In the genomic region with DNA sequence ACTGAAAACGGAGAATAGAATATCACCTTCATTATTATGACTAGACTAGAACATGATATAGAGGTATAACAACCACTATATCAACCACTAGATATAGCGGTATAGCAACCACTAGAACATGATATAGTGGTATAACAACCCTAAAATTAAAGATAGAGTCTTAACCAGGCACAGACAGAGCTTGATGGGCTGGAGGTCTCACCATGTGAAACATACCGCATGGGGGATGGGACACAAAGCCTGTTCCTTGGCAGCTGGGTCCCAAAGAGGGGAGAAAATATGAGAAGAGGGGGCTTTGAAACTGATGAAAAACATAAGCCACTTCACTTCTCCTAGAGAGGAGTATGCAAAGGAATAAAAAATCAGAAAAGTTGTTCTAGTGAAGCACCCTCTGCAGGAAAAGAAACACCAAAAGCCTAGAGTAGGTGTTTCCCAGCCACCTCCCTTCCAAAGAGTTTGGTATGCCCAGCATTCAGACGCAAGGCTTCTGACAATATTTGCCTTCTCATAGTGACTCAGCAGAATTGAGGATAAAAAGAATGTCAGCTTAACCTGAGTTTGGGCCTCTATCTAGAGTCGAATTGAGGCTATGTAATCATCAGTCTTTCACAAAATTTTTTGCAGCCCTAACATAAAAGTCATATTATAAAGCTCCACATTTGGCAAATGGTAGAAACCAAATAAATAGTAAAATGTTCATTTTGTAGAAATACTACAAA, we compare ENCODE assay signal across 11 cellular contexts.
DNase-seq lines count a peak whose midpoint lies in the region; ATAC-seq, FAIRE-seq and TF ChIP-seq lines count a peak whose summit lies in the region.
"Had no signal": no experiment of that assay in that cellular context is flagged by ENCODE, and none has a peak within 500 bp of the region (broad histone marks: within the 10 kb centered on the region; RNA-seq: fewer than 3 reads in every experiment).

No MANE protein-coding gene starts in this region.

- H3K4me1 ChIP-seq in urinary bladder (ENCODE audit: insufficient read depth) = no peaks in the 10 kb centered on the region

- FAIRE-seq in D721Med (lab: Jason Lieb, UNC) = no peak

- no peaks in the 10 kb centered on the region for H3K36me3 ChIP-seq in urinary bladder (ENCODE audit: insufficient read depth)
- H3K36me3 ChIP-seq: BLaER1 treated with 17β-estradiol and CSF1 and Interleukin-3, amounts not matched to agents 10 nM and 100 nM had no signal

- ATAC-seq in GM18907 (IDR thresholded peaks at IDR 0.05; ENCODE audit: unreplicated experiment) = no peak
- ATAC-seq: natural killer cell had no signal

- peak overlapping the region; percentile 10 for H3K27ac ChIP-seq in urinary bladder (ENCODE audit: low read depth)

- 61% methylated on average over 5 of the region's 5 CpGs for WGBS in urinary bladder

- H3K4me3 ChIP-seq in urinary bladder (ENCODE audit: low read depth, low read length) = no peak overlapping the region
- H3K4me3 ChIP-seq: BLaER1 treated with 17β-estradiol and CSF1 and Interleukin-3, amounts not matched to agents 10 nM and 100 nM had no signal

- DNase-seq in NCI-H2196 (lab: John Stamatoyannopoulos, UW; ENCODE audit: unreplicated experiment) = peak; percentile 8
- DNase-seq in NCI-H2196 treated with DMSO at 0.1 percent for 48 hours (lab: John Stamatoyannopoulos, UW; ENCODE audit: unreplicated experiment) = no peak
- DNase-seq in SHP77 treated with DMSO at 0.1 percent for 48 hours (lab: John Stamatoyannopoulos, UW) = peak; percentile 92
- peak; percentile 39 for DNase-seq in fibroblast of the conjunctiva (ENCODE audit: low read depth)
- no peak for DNase-seq in D721Med (ENCODE audit: insufficient read length, low spot score)
- DNase-seq in stimulated activated naive CD4-positive, alpha-beta T cell treated with Interleukin-2 at 50 U/mL for 16 hours (lab: John Stamatoyannopoulos, UW) = no peak
- DNase-seq: cortex of kidney, natural killer cell had no signal

- TF ChIP-seq CTCF in D721Med (IDR thresholded peaks at IDR 0.05; ENCODE audit: insufficient read depth, missing control alignments) = no peak

Comparison
In these comparisons a context has a peak if more than half of its experiments do, and no peak if none do; other contexts are left out.
1. DNase-seq: peak in NCI-H2196 (single experiment), SHP77 treated with DMSO at 0.1 percent for 48 hours (single experiment) and fibroblast of the conjunctiva (single experiment); none in NCI-H2196 treated with DMSO at 0.1 percent for 48 hours (single experiment), D721Med (single experiment) and stimulated activated naive CD4-positive, alpha-beta T cell treated with Interleukin-2 at 50 U/mL for 16 hours (single experiment).